Comparison of ENCODE assay signal across 15 cellular contexts in the genomic region with DNA sequence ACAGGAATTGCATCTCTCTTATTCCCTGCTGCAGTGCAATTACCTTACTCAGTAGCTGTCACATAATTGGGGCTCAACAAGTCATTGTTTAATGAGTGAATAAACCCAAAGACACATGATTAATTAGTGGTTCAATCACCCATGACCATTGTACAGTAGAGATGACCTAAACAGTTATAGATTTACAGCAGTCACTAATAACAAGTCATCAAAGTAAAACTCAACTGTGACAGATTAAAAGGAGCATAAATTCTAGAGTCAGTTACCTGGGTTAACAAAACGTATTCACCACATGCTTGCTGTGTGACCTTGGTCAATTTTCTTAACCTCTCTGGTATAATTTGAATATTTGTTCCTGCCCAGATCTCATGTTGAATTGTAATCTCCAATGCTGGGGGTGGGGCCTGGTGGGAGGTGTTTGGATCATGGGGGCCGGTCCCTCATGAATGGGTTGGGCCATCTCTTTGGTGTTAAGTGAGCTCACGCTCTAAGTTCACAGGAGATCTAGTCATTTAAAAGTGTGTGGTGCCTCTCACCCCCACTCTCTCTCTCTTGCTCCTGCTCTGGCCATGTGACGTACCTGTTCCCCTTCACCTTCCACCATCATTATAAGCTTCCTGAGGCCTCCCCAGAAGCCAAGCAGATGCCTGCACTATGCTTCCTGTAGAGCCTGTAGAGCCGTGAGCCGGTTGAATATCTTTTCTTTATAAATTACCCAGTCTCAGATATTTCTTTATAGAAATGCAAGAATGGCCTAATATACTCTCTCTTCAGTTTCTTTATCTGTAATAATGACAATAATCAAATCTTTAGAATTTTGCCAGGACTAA.
A peak's percentile ranks its signal among the peaks of the same experiment; 100 is the strongest.
DNase-seq lines count a peak whose midpoint lies in the region; ATAC-seq and TF ChIP-seq lines count a peak whose summit lies in the region.
"Had no signal": no experiment of that assay in that cellular context is flagged by ENCODE, and none has a peak within 500 bp of the region (broad histone marks: within the 10 kb centered on the region; RNA-seq: fewer than 3 reads in every experiment).

No MANE protein-coding gene starts in this region.

- peaks cover 3% of the 10 kb centered on the region for H3K36me3 Mint-ChIP-seq in activated naive CD4-positive, alpha-beta T cell treated with anti-CD3 and anti-CD28 coated beads, Interleukin-2, amount 50 U/mL, for 24 hours
- H3K36me3 Mint-ChIP-seq in activated naive CD4-positive, alpha-beta T cell treated with anti-CD3 and anti-CD28 coated beads, Interleukin-2, amount 10 ng/mL, durations not matched to agents 7 days and 5 days: peaks cover 26% of the 10 kb centered on the region
- H3K36me3 Mint-ChIP-seq in mesothelial cell of epicardium: no peaks in the 10 kb centered on the region

- CTCF ChIA-PET in activated naive CD4-positive, alpha-beta T cell treated with anti-CD3 and anti-CD28 coated beads, Interleukin-2, amount 10 ng/mL, durations not matched to agents 7 days and 5 days (lab: Charles Lee): interaction anchor here (0.5 kb wide), 1 partner anchor 15 kb away, joined by 3 read pairs; no protein-coding TSS in a partner anchor

- H3K27me3 Mint-ChIP-seq in activated naive CD4-positive, alpha-beta T cell treated with anti-CD3 and anti-CD28 coated beads, Interleukin-2, amount 50 U/mL, for 24 hours: no peaks in the 10 kb centered on the region
- H3K27me3 Mint-ChIP-seq in activated naive CD4-positive, alpha-beta T cell treated with anti-CD3 and anti-CD28 coated beads, Interleukin-2, amount 10 ng/mL, durations not matched to agents 7 days and 5 days: no peaks in the 10 kb centered on the region
- H3K27me3 Mint-ChIP-seq in mesothelial cell of epicardium (ENCODE audit: low read depth): no peaks in the 10 kb centered on the region
- H3K27me3 Mint-ChIP-seq: natural killer cell treated with Interleukin-12 subunit alpha and Interleukin-12 subunit beta and Interleukin-15 and Interleukin-18, amount 100 ng/mL, for 72 hours had no signal

- H3K27ac Mint-ChIP-seq in activated naive CD4-positive, alpha-beta T cell treated with anti-CD3 and anti-CD28 coated beads, Interleukin-2, amount 50 U/mL, for 24 hours: peak overlapping the region; percentile 91
- H3K27ac Mint-ChIP-seq in activated naive CD4-positive, alpha-beta T cell treated with anti-CD3 and anti-CD28 coated beads, Interleukin-2, amount 10 ng/mL, durations not matched to agents 7 days and 5 days: no peak overlapping the region
- H3K27ac Mint-ChIP-seq in mesothelial cell of epicardium: peak overlapping the region; percentile 32

- DNase-seq in activated naive CD4-positive, alpha-beta T cell treated with anti-CD3 and anti-CD28 coated beads, Interleukin-2, amount 10 ng/mL, durations not matched to agents 7 days and 5 days: no peak
- DNase-seq in ascending aorta (ENCODE audit: low spot score in 2 of 2) (no peak), mesothelial cell of epicardium (ENCODE audit: low spot score in 2 of 2, unreplicated experiment in 2 of 2) (no peak), thoracic aorta (ENCODE audit: low spot score) (no peak), NCI-H1048 (lab: John Stamatoyannopoulos, UW) (no peak), NCI-H774 (lab: John Stamatoyannopoulos, UW) (no peak)
- no peak for DNase-seq in stimulated activated CD4-positive, alpha-beta T cell treated with anti-CD3 and anti-CD28 coated beads, Interleukin-4, amount 100 ng/mL, for 1 hour
- DNase-seq: activated CD8-positive, alpha-beta memory T cell treated with anti-CD3 and anti-CD28 coated beads, Interleukin-2, amount 50 U/mL, for 48 hours; effector CD8-positive, alpha-beta T cell; foreskin melanocyte; islet precursor cell; NCI-H524 treated with DMSO at 0.1 percent for 48 hours; stimulated activated CD4-positive, alpha-beta T cell treated with anti-CD3 and anti-CD28 coated beads, Interleukin-12 subunit alpha, Interleukin-12 subunit beta, amount 100 ng/mL, for 4 hours had no signal

- ATAC-seq in thoracic aorta (ENCODE audit: insufficient number of reproducible peaks, low FRiP score, low read depth): no peak
- ATAC-seq: natural killer cell treated with Interleukin-12 subunit alpha and Interleukin-12 subunit beta and Interleukin-15 and Interleukin-18, amount 100 ng/mL, for 72 hours had no signal

- peak overlapping the region; percentile 62 for H3K4me3 Mint-ChIP-seq in activated naive CD4-positive, alpha-beta T cell treated with anti-CD3 and anti-CD28 coated beads, Interleukin-2, amount 50 U/mL, for 24 hours
- no peak overlapping the region for H3K4me3 Mint-ChIP-seq in activated naive CD4-positive, alpha-beta T cell treated with anti-CD3 and anti-CD28 coated beads, Interleukin-2, amount 10 ng/mL, durations not matched to agents 7 days and 5 days
- H3K4me3 Mint-ChIP-seq in mesothelial cell of epicardium: no peak overlapping the region
- H3K4me3 Mint-ChIP-seq: natural killer cell treated with Interleukin-12 subunit alpha and Interleukin-12 subunit beta and Interleukin-15 and Interleukin-18, amount 100 ng/mL, for 72 hours had no signal

- H3K4me1 ChIP-seq in ascending aorta: peaks cover 11 to 21% of the 10 kb centered on the region in 2 donors
- H3K4me1 ChIP-seq in thoracic aorta (ENCODE audit: control insufficient read depth in 1 of 2, low read depth in 2 of 2): peaks cover 14 to 43% of the 10 kb centered on the region in 2 donors

- TF ChIP-seq CTCF in ascending aorta (IDR thresholded peaks at IDR 0.05) (no peak), mesothelial cell of epicardium (IDR thresholded peaks at IDR 0.05; ENCODE audit: unreplicated experiment) (no peak), thoracic aorta (IDR thresholded peaks at IDR 0.05) (no peak)

- peaks cover 14% of the 10 kb centered on the region for H3K9me3 Mint-ChIP-seq in activated naive CD4-positive, alpha-beta T cell treated with anti-CD3 and anti-CD28 coated beads, Interleukin-2, amount 50 U/mL, for 24 hours
- H3K9me3 Mint-ChIP-seq in activated naive CD4-positive, alpha-beta T cell treated with anti-CD3 and anti-CD28 coated beads, Interleukin-2, amount 10 ng/mL, durations not matched to agents 7 days and 5 days: peaks cover 32% of the 10 kb centered on the region
- H3K9me3 Mint-ChIP-seq in mesothelial cell of epicardium: peaks cover 9% of the 10 kb centered on the region

- no peaks in the 10 kb centered on the region for H3K36me3 ChIP-seq in ascending aorta
- no peaks in the 10 kb centered on the region for H3K36me3 ChIP-seq in thoracic aorta

- peaks cover 39% of the 10 kb centered on the region for H3K4me1 Mint-ChIP-seq in activated naive CD4-positive, alpha-beta T cell treated with anti-CD3 and anti-CD28 coated beads, Interleukin-2, amount 50 U/mL, for 24 hours
- H3K4me1 Mint-ChIP-seq in activated naive CD4-positive, alpha-beta T cell treated with anti-CD3 and anti-CD28 coated beads, Interleukin-2, amount 10 ng/mL, durations not matched to agents 7 days and 5 days: peaks cover 37% of the 10 kb centered on the region
- peaks cover 35% of the 10 kb centered on the region for H3K4me1 Mint-ChIP-seq in mesothelial cell of epicardium

- H3K4me3 ChIP-seq in ascending aorta (peak overlapping the region in 1 of 2 donors; percentile 2), thoracic aorta (peak overlapping the region; percentile 15)

- H3K27ac ChIP-seq in ascending aorta (peak overlapping the region; percentile 27 to 52), thoracic aorta (peak overlapping the region; percentile 19 to 25)

- H3K27me3 ChIP-seq in ascending aorta: no peaks in the 10 kb centered on the region
- no peaks in the 10 kb centered on the region for H3K27me3 ChIP-seq in thoracic aorta (replicated peaks; ENCODE audit: insufficient read depth)

- intact Hi-C loops in ascending aorta (cut with DNase I): loop anchor here (2.0 kb wide), 1 partner anchor 54 kb away; no protein-coding TSS in a partner anchor

- H3K9me3 ChIP-seq in ascending aorta (no peaks in the 10 kb centered on the region), thoracic aorta (no peaks in the 10 kb centered on the region)
